Comparison of ENCODE assay signal across 8 cellular contexts in genomic region chr1:13943055-13943454, GRCh38.
"Had no signal": no experiment of that assay in that cellular context is flagged by ENCODE, and none has a peak within 500 bp of the region (broad histone marks: within the 10 kb centered on the region; RNA-seq: fewer than 3 reads in every experiment).

No MANE protein-coding gene starts in this region.

- FAIRE-seq: H1, H54 had no signal

- H3K27ac Mint-ChIP-seq: GM23338, H9, HFFc6 had no signal

- H3K4me3 Mint-ChIP-seq: GM23338, H9, HFFc6 had no signal

- DNase-seq: H9, HCEC 1CT, HFFc6, IMR-90 had no signal

- H3K4me1 Mint-ChIP-seq: GM23338 had no signal

- H2AFZ ChIP-seq: GM23338 had no signal

- H3K27ac ChIP-seq: HL-60 had no signal

- ATAC-seq: GM23338 had no signal

- H3K4me2 ChIP-seq: GM23338 had no signal

- H3K4me3 ChIP-seq: GM23338 had no signal
